In genomic region chrX:110143454-110144210, GRCh38 we compare ENCODE assay signal across 17 cellular contexts.
DNase-seq lines count a peak whose midpoint lies in the region; ATAC-seq and TF ChIP-seq lines count a peak whose summit lies in the region.
"Had no signal": no experiment of that assay in that cellular context is flagged by ENCODE, and none has a peak within 500 bp of the region (broad histone marks: within the 10 kb centered on the region; RNA-seq: fewer than 3 reads in every experiment).

No MANE protein-coding gene starts in this region.

- CTCF ChIA-PET in WTC11 (lab: Charles Lee) = interaction anchor here (0.6 to 1.1 kb wide), 3 partner anchors 269 to 470 kb away, joined by 3 to 5 read pairs (median 3); no protein-coding TSS in a partner anchor

- H3K4me1 Mint-ChIP-seq in CD14-positive monocyte = peaks cover 42% of the 10 kb centered on the region
- peaks cover 5 to 10% of the 10 kb centered on the region in 2 donors for H3K4me1 Mint-ChIP-seq in effector memory CD8-positive, alpha-beta T cell (ENCODE audit: low read depth in 2 of 2)
- H3K4me1 Mint-ChIP-seq in activated naive CD8-positive, alpha-beta T cell treated with anti-CD3 and anti-CD28 coated beads, Interleukin-2, amount 50 U/mL, for 24 hours = peaks cover 3% of the 10 kb centered on the region
- peaks cover 13% of the 10 kb centered on the region for H3K4me1 Mint-ChIP-seq in WTC11

- DNase-seq in CD14-positive monocyte (ENCODE audit: low spot score) = no peak
- DNase-seq in RPMI7951 (ENCODE audit: low read depth) = peak; percentile 3
- DNase-seq in effector memory CD8-positive, alpha-beta T cell = no peak
- DNase-seq in midbrain (lab: John Stamatoyannopoulos, UW) = peak; percentile 13
- no peak for DNase-seq in activated naive CD8-positive, alpha-beta T cell treated with anti-CD3 and anti-CD28 coated beads, Interleukin-2, amount 50 U/mL, for 24 hours
- no peak for DNase-seq in WTC11 (ENCODE audit: low spot score)
- no peak for DNase-seq in GM19238 (ENCODE audit: insufficient read length, low spot score)
- DNase-seq: AML-193, cortex of kidney, DMS53, H9, NCI-H1105 treated with DMSO at 0.1 percent for 48 hours, pancreas, WERI-Rb-1 had no signal

- H3K4me3 Mint-ChIP-seq in CD14-positive monocyte = no peak overlapping the region
- no peak overlapping the region for H3K4me3 Mint-ChIP-seq in effector memory CD8-positive, alpha-beta T cell
- H3K4me3 Mint-ChIP-seq in activated naive CD8-positive, alpha-beta T cell treated with anti-CD3 and anti-CD28 coated beads, Interleukin-2, amount 50 U/mL, for 24 hours = no peak overlapping the region
- no peak overlapping the region for H3K4me3 Mint-ChIP-seq in WTC11
- H3K4me3 Mint-ChIP-seq: H9, IgD-negative memory B cell had no signal

- intact Hi-C loops in CD14-positive monocyte (cut with micrococcal nuclease) = no loop called here

- TF ChIP-seq CTCF in CD14-positive monocyte (IDR thresholded peaks at IDR 0.05) (no peak), WTC11 (IDR thresholded peaks at IDR 0.05) (no peak)

- POLR2A ChIA-PET in WTC11 (lab: Charles Lee) = no interaction called here

- H3K27me3 Mint-ChIP-seq in CD14-positive monocyte (ENCODE audit: low read depth in 3 of 3) (peaks cover 0 to 5% (median 0%) of the 10 kb centered on the region in 3 donors), WTC11 (ENCODE audit: low read depth) (no peaks in the 10 kb centered on the region)
- H3K27me3 Mint-ChIP-seq in effector memory CD8-positive, alpha-beta T cell = no peaks in the 10 kb centered on the region
- no peaks in the 10 kb centered on the region for H3K27me3 Mint-ChIP-seq in activated naive CD8-positive, alpha-beta T cell treated with anti-CD3 and anti-CD28 coated beads, Interleukin-2, amount 50 U/mL, for 24 hours
- H3K27me3 Mint-ChIP-seq: IgD-negative memory B cell had no signal

- peaks cover 17 to 21% of the 10 kb centered on the region in 2 donors for H3K36me3 Mint-ChIP-seq in CD14-positive monocyte
- peaks cover 3% of the 10 kb centered on the region for H3K36me3 Mint-ChIP-seq in effector memory CD8-positive, alpha-beta T cell (ENCODE audit: insufficient read depth)
- H3K36me3 Mint-ChIP-seq in activated naive CD8-positive, alpha-beta T cell treated with anti-CD3 and anti-CD28 coated beads, Interleukin-2, amount 50 U/mL, for 24 hours (ENCODE audit: low read depth) = peaks cover 3% of the 10 kb centered on the region
- H3K36me3 Mint-ChIP-seq in WTC11 = no peaks in the 10 kb centered on the region
- H3K36me3 Mint-ChIP-seq: activated naive CD4-positive, alpha-beta T cell treated with anti-CD3 and anti-CD28 coated beads, Interleukin-2, amount 50 U/mL, for 72 hours; IgD-negative memory B cell had no signal

- no peak for ATAC-seq in effector memory CD8-positive, alpha-beta T cell (replicated peaks)
- ATAC-seq in activated naive CD8-positive, alpha-beta T cell treated with anti-CD3 and anti-CD28 coated beads, Interleukin-2, amount 50 U/mL, for 24 hours = no peak
- ATAC-seq in HG03280 (IDR thresholded peaks at IDR 0.05; ENCODE audit: unreplicated experiment) = no peak
- no peak for ATAC-seq in WTC11
- ATAC-seq: activated naive CD4-positive, alpha-beta T cell treated with anti-CD3 and anti-CD28 coated beads, Interleukin-2, amount 50 U/mL, for 72 hours had no signal

- H3K9me3 Mint-ChIP-seq in CD14-positive monocyte = no peaks in the 10 kb centered on the region
- no peaks in the 10 kb centered on the region for H3K9me3 Mint-ChIP-seq in effector memory CD8-positive, alpha-beta T cell
- no peaks in the 10 kb centered on the region for H3K9me3 Mint-ChIP-seq in activated naive CD8-positive, alpha-beta T cell treated with anti-CD3 and anti-CD28 coated beads, Interleukin-2, amount 50 U/mL, for 24 hours
- no peaks in the 10 kb centered on the region for H3K9me3 Mint-ChIP-seq in WTC11
- H3K9me3 Mint-ChIP-seq: activated naive CD4-positive, alpha-beta T cell treated with anti-CD3 and anti-CD28 coated beads, Interleukin-2, amount 50 U/mL, for 72 hours; H9 had no signal

- H3K27ac Mint-ChIP-seq in CD14-positive monocyte (peak overlapping the region in 5 of 7 donors; percentile 14 to 77 (median 43)), WTC11 (no peak overlapping the region)
- H3K27ac Mint-ChIP-seq in effector memory CD8-positive, alpha-beta T cell = peak overlapping the region; percentile 57 to 62
- no peak overlapping the region for H3K27ac Mint-ChIP-seq in activated naive CD8-positive, alpha-beta T cell treated with anti-CD3 and anti-CD28 coated beads, Interleukin-2, amount 50 U/mL, for 24 hours
- H3K27ac Mint-ChIP-seq: activated naive CD4-positive, alpha-beta T cell treated with anti-CD3 and anti-CD28 coated beads, Interleukin-2, amount 50 U/mL, for 72 hours; H9; IgD-negative memory B cell had no signal

TF ChIP-seq in WTC11, 78 proteins besides CTCF, POLR2A, EP300 and RAD21:
- TF ChIP-seq FOXJ3 (CRISPR knock-in tag; IDR thresholded peaks at IDR 0.05; ENCODE audit: borderline replicate concordance) (no peak), TP53 (CRISPR knock-in tag; IDR thresholded peaks at IDR 0.05) (no peak), TEAD4 (CRISPR knock-in tag; IDR thresholded peaks at IDR 0.05) (no peak), PREB (CRISPR knock-in tag; IDR thresholded peaks at IDR 0.05; ENCODE audit: borderline replicate concordance) (no peak)
TF ChIP-seq in WTC11: peak in this region for 0.

Comparison
In these comparisons a context has a peak if more than half of its experiments do, and no peak if none do; other contexts are left out.
1. DNase-seq: peak in RPMI7951 (single experiment) and midbrain (single experiment); none in CD14-positive monocyte (single experiment), effector memory CD8-positive, alpha-beta T cell (0 of 3), activated naive CD8-positive, alpha-beta T cell treated with anti-CD3 and anti-CD28 coated beads, Interleukin-2, amount 50 U/mL, for 24 hours (single experiment), WTC11 (single experiment) and GM19238 (single experiment).
2. H3K27ac Mint-ChIP-seq: peak in CD14-positive monocyte (5 of 7) and effector memory CD8-positive, alpha-beta T cell (2 of 2); none in activated naive CD8-positive, alpha-beta T cell treated with anti-CD3 and anti-CD28 coated beads, Interleukin-2, amount 50 U/mL, for 24 hours (single experiment) and WTC11 (single experiment).